In genomic region chr4:134364928-134365327, GRCh38 we compare ENCODE assay signal across 19 cellular contexts.
DNase-seq lines count a peak whose midpoint lies in the region; ATAC-seq, FAIRE-seq and TF ChIP-seq lines count a peak whose summit lies in the region.
"Had no signal": no experiment of that assay in that cellular context is flagged by ENCODE, and none has a peak within 500 bp of the region (broad histone marks: within the 10 kb centered on the region; RNA-seq: fewer than 3 reads in every experiment).

No MANE protein-coding gene starts in this region.

- no peak overlapping the region for H2AFZ ChIP-seq in IMR-90 (replicated peaks; ENCODE audit: low read length, poor library complexity)
- no peak overlapping the region for H2AFZ ChIP-seq in K562 (ENCODE audit: low read depth, low read length)
- H2AFZ ChIP-seq: GM23248 had no signal

- no peak overlapping the region for H2BK20ac ChIP-seq in IMR-90 (ENCODE audit: low read depth, low read length)

- no peak overlapping the region for H3K27ac ChIP-seq in IMR-90 (ENCODE audit: insufficient read depth, low read length)
- no peak overlapping the region for H3K27ac ChIP-seq in K562 (ENCODE audit: extremely low read depth, low read depth, low read length)
- H3K27ac ChIP-seq: GM23248 had no signal

- H3K4me3 ChIP-seq in IMR-90 (ENCODE audit: insufficient read depth, low read depth, low read length) (no peak overlapping the region), K562 (no peak overlapping the region)
- H3K4me3 ChIP-seq: GM12878, GM23248 had no signal

- H3K4me2 ChIP-seq in IMR-90 (ENCODE audit: low read depth, low read length) (no peak overlapping the region), K562 (ENCODE audit: insufficient read depth, low read length) (no peak overlapping the region)

- H3K56ac ChIP-seq in IMR-90 (ENCODE audit: extremely low read depth, insufficient read depth, low read length), result no peak overlapping the region

- H3K27me3 Mint-ChIP-seq in stimulated activated naive B cell treated with anti-CD40 and anti-IgM and Interleukin-4, amounts not matched to agents 10 μg/mL and 1 μg/mL and 100 μg/mL, for 72 hours, result no peaks in the 10 kb centered on the region
- H3K27me3 Mint-ChIP-seq: CD4-positive, alpha-beta memory T cell had no signal

- TF ChIP-seq POLR2A in IMR-90 (IDR thresholded peaks at IDR 0.05; ENCODE audit: low read depth, low read length) (no peak), K562 (conservative IDR thresholded peaks at IDR 0.05) (no peak)

- no peak overlapping the region for H3K18ac ChIP-seq in IMR-90 (ENCODE audit: low read depth, low read length)

- POLR2A ChIA-PET in IMR-90 (lab: Charles Lee; ENCODE audit: unreplicated experiment), result no interaction called here
- POLR2A ChIA-PET in K562 (lab: Yijun Ruan, JAX), result no interaction called here

- H3K27me3 ChIP-seq in IMR-90 (ENCODE audit: control insufficient read depth, insufficient read depth, low read length) (no peaks in the 10 kb centered on the region), K562 (ENCODE audit: control insufficient read depth in 2 of 2, insufficient read depth in 2 of 2, low read length in 2 of 2) (no peaks in the 10 kb centered on the region)

- no peaks in the 10 kb centered on the region for H3K79me1 ChIP-seq in IMR-90 (ENCODE audit: low read depth in 1 of 2, low read length in 2 of 2)

- no peak overlapping the region for H2AK9ac ChIP-seq in IMR-90 (replicated peaks; ENCODE audit: low read depth, low read length, poor library complexity)

- H4K20me1 ChIP-seq in IMR-90 (ENCODE audit: insufficient read depth, low read length), result no peaks in the 10 kb centered on the region
- H4K20me1 ChIP-seq in K562 (replicated peaks; ENCODE audit: control insufficient read depth, insufficient read depth, low read length), result no peaks in the 10 kb centered on the region

- H2BK15ac ChIP-seq in IMR-90 (ENCODE audit: low read depth, low read length), result no peak overlapping the region

- H3K36me3 Mint-ChIP-seq in stimulated activated naive B cell treated with anti-CD40 and anti-IgM and Interleukin-4, amounts not matched to agents 10 μg/mL and 1 μg/mL and 100 μg/mL, for 72 hours, result no peaks in the 10 kb centered on the region
- H3K36me3 Mint-ChIP-seq: CD4-positive, alpha-beta memory T cell had no signal

- in situ Hi-C loops in IMR-90 (cut with MboI; ENCODE audit: low sequenced_read_pairs) (no loop called here), K562 (cut with MboI) (no loop called here), G401 (cut with HindIII; ENCODE audit: low sequenced_read_pairs) (no loop called here)

- no peak overlapping the region for H2AK5ac ChIP-seq in IMR-90 (ENCODE audit: low read depth, low read length)

- dilution Hi-C loops in IMR-90 (cut with HindIII; ENCODE audit: low sequenced_read_pairs, unreplicated experiment), result no loop called here

- CTCF ChIA-PET in IMR-90 (lab: Yijun Ruan, JAX), result no interaction called here
- CTCF ChIA-PET in K562 (lab: Yijun Ruan, JAX; ENCODE audit: low intra/inter-chr PET ratio), result no interaction called here

- H3K9me3 ChIP-seq in IMR-90 (ENCODE audit: control insufficient read depth, insufficient read depth, low read length) (peaks cover 4% of the 10 kb centered on the region; the same call in 1 of the 2 replicates), K562 (replicated peaks; ENCODE audit: control insufficient read depth, insufficient read depth, low read depth, low read length) (no peaks in the 10 kb centered on the region)

- H3K9ac ChIP-seq in IMR-90 (ENCODE audit: low read depth, low read length) (no peak overlapping the region), K562 (ENCODE audit: insufficient read depth in 1 of 2, low read depth in 2 of 2, low read length in 2 of 2) (no peak overlapping the region)
- H3K9ac ChIP-seq: GM23248 had no signal

- H3K4me1 ChIP-seq in IMR-90 (ENCODE audit: control insufficient read depth, insufficient read depth, low read length) (no peaks in the 10 kb centered on the region), K562 (replicated peaks in 1 of 2; ENCODE audit: control insufficient read depth in 2 of 2, insufficient read depth in 2 of 2, low read length in 2 of 2) (no peaks in the 10 kb centered on the region)

- H3K79me2 ChIP-seq in K562 (ENCODE audit: control insufficient read depth, insufficient read depth, low read length), result no peaks in the 10 kb centered on the region

- no peak overlapping the region for H4K8ac ChIP-seq in IMR-90 (ENCODE audit: low read depth in 2 of 2, low read length in 2 of 2)

- no CpG with 5 or more reads among the region's 1 CpG for WGBS in IMR-90 (ENCODE audit: extremely low coverage in 2 of 2, insufficient read length in 1 of 2), 2 experiments
- WGBS in K562 (ENCODE audit: insufficient coverage, low coverage, missing lambda C conversion rate), result 30% methylated on average over 1 of the region's 1 CpG

- BruUV-seq in IMR-90 (replicated peaks; lab: Mats Ljungman, UMichigan) (no TSS peak), K562 (replicated peaks; lab: Mats Ljungman, UMichigan) (no TSS peak)

- H3K23ac ChIP-seq in IMR-90 (ENCODE audit: low read depth, low read length), result no peak overlapping the region

- intact Hi-C loops in IMR-90 (cut with micrococcal nuclease), result no loop called here
- intact Hi-C loops in K562 (cut with micrococcal nuclease), result no loop called here

- H3K9me1 ChIP-seq in IMR-90 (ENCODE audit: insufficient read depth, low read length) (no peaks in the 10 kb centered on the region), K562 (ENCODE audit: control insufficient read depth, insufficient read depth, low read length) (no peaks in the 10 kb centered on the region)

- H3K4me1 Mint-ChIP-seq in stimulated activated naive B cell treated with anti-CD40 and anti-IgM and Interleukin-4, amounts not matched to agents 10 μg/mL and 1 μg/mL and 100 μg/mL, for 72 hours, result no peaks in the 10 kb centered on the region
- H3K4me1 Mint-ChIP-seq: CD4-positive, alpha-beta memory T cell; H9 had no signal

- TF ChIP-seq RAD21 in IMR-90 (IDR thresholded peaks at IDR 0.05; ENCODE audit: low read length) (no peak), K562 (CRISPR knock-in tag; conservative IDR thresholded peaks at IDR 0.05 in 1 of 2, IDR thresholded peaks at IDR 0.05 in 1 of 2) (no peak)

- H3K14ac ChIP-seq in IMR-90 (replicated peaks; ENCODE audit: low read depth, low read length), result no peak overlapping the region

- H2BK5ac ChIP-seq in IMR-90 (ENCODE audit: low read depth, low read length, poor library complexity, severe bottlenecking), result no peak overlapping the region

- TF ChIP-seq EP300 in K562 (IDR thresholded peaks at IDR 0.05; ENCODE audit: low read length), result no peak

- no peak for TF ChIP-seq CTCF in IMR-90 (conservative IDR thresholded peaks at IDR 0.05; ENCODE audit: low read depth, low read length)
- TF ChIP-seq CTCF in K562 (IDR thresholded peaks at IDR 0.05 in 2 of 3, conservative IDR thresholded peaks at IDR 0.05 in 1 of 3; ENCODE audit: insufficient read depth in 2 of 3, low read depth in 1 of 3, low read length in 3 of 3), result no peak

- ATAC-seq in IMR-90 (ENCODE audit: low read depth), result no peak
- ATAC-seq in K562, result no peak
- ATAC-seq in stimulated activated naive B cell treated with anti-CD40 and anti-IgM and Interleukin-4, amounts not matched to agents 10 μg/mL and 1 μg/mL and 100 μg/mL, for 72 hours (replicated peaks), result no peak
- ATAC-seq: GM12878, HCT116 had no signal

- no peak overlapping the region for H3K4me3 Mint-ChIP-seq in stimulated activated naive B cell treated with anti-CD40 and anti-IgM and Interleukin-4, amounts not matched to agents 10 μg/mL and 1 μg/mL and 100 μg/mL, for 72 hours
- H3K4me3 Mint-ChIP-seq: CD4-positive, alpha-beta memory T cell; H9 had no signal

- no peaks in the 10 kb centered on the region for H3K36me3 ChIP-seq in IMR-90 (ENCODE audit: control insufficient read depth, insufficient read depth, low read length)
- H3K36me3 ChIP-seq in K562 (ENCODE audit: control insufficient read depth, insufficient read depth, low read length), result no peaks in the 10 kb centered on the region

- H4K91ac ChIP-seq in IMR-90 (ENCODE audit: insufficient read depth, low read depth, low read length), result no peak overlapping the region

- H3K4ac ChIP-seq in IMR-90 (ENCODE audit: low read depth, low read length), result no peak overlapping the region

- DNase-seq in IMR-90 (no peak), K562 (ENCODE audit: extremely low read depth in 1 of 4, low spot score in 3 of 4) (no peak), germinal center (ENCODE audit: low spot score) (no peak), G401 (ENCODE audit: low spot score) (no peak)
- DNase-seq in stimulated activated naive B cell treated with anti-CD40 and anti-IgM and Interleukin-4, amounts not matched to agents 10 μg/mL and 1 μg/mL and 100 μg/mL, for 72 hours, result no peak
- DNase-seq: C1 segment of cervical spinal cord; Calu3; CD4-positive, alpha-beta memory T cell; COR-L47; DMS53; DND-41; GDM1; GM23248; H9 had no signal

- no peak overlapping the region for H3K27ac Mint-ChIP-seq in stimulated activated naive B cell treated with anti-CD40 and anti-IgM and Interleukin-4, amounts not matched to agents 10 μg/mL and 1 μg/mL and 100 μg/mL, for 72 hours
- H3K27ac Mint-ChIP-seq: CD4-positive, alpha-beta memory T cell; H9 had no signal

- peaks cover 0 to 4% of the 10 kb centered on the region in 2 donors for H3K9me3 Mint-ChIP-seq in stimulated activated naive B cell treated with anti-CD40 and anti-IgM and Interleukin-4, amounts not matched to agents 10 μg/mL and 1 μg/mL and 100 μg/mL, for 72 hours
- H3K9me3 Mint-ChIP-seq: H9 had no signal

- FAIRE-seq in K562 (lab: Jason Lieb, UNC) (no peak), endometrium (lab: Jason Lieb, UNC) (peak; percentile 69), islet of Langerhans (lab: Jason Lieb, UNC) (peak; percentile 66)
- FAIRE-seq: GM12878, GM19239 had no signal

- no peak overlapping the region for H2BK120ac ChIP-seq in IMR-90 (ENCODE audit: low read depth, low read length)

- H4K5ac ChIP-seq in IMR-90 (ENCODE audit: low read depth, low read length), result no peak overlapping the region

TF ChIP-seq in IMR-90, 13 proteins besides CTCF, POLR2A, EP300 and RAD21:
- TF ChIP-seq CEBPB (IDR thresholded peaks at IDR 0.05; ENCODE audit: low read depth, low read length) (peak; percentile 75), MXI1 (IDR thresholded peaks at IDR 0.05; ENCODE audit: borderline replicate concordance, low read depth, low read length) (no peak)

TF ChIP-seq in K562, 482 proteins besides CTCF, POLR2A, EP300 and RAD21 (continues in another document):
- TF ChIP-seq CEBPB (tag; IDR thresholded peaks at IDR 0.05) (peak; percentile 72), MYBL2 (IDR thresholded peaks at IDR 0.05; ENCODE audit: low read depth) (no peak), MYBL2 (CRISPR knock-in tag; IDR thresholded peaks at IDR 0.05; ENCODE audit: borderline replicate concordance) (no peak), L3MBTL2 (IDR thresholded peaks at IDR 0.05) (no peak), ESRRA (IDR thresholded peaks at IDR 0.05; ENCODE audit: borderline replicate concordance, low read depth) (no peak), ZNF165 (CRISPR knock-in tag; IDR thresholded peaks at IDR 0.05; ENCODE audit: borderline replicate concordance) (no peak), CEBPG (CRISPR knock-in tag; IDR thresholded peaks at IDR 0.05) (no peak), CEBPG (tag; conservative IDR thresholded peaks at IDR 0.05 in 1 of 2, IDR thresholded peaks at IDR 0.05 in 1 of 2) (peak in 1 of 2 experiments; percentile 73; a peak in 2 of 4 replicates), CHD2 (IDR thresholded peaks at IDR 0.05; ENCODE audit: low read depth, low read length) (no peak)
